In genomic region chr4:88567591-88567990, GRCh38 we compare ENCODE assay signal across 27 cellular contexts.
"Had no signal": no experiment of that assay in that cellular context is flagged by ENCODE, and none has a peak within 500 bp of the region (broad histone marks: within the 10 kb centered on the region; RNA-seq: fewer than 3 reads in every experiment).

No MANE protein-coding gene starts in this region.

- H3K4me3 Mint-ChIP-seq: effector memory CD8-positive, alpha-beta T cell; naive thymus-derived CD4-positive, alpha-beta T cell; nephron; neural progenitor cell; stimulated activated naive CD8-positive, alpha-beta T cell treated with anti-CD3 and anti-CD28 coated beads, Interleukin-15, amount 100 ng/mL, for 72 hours had no signal

- H3K27me3 Mint-ChIP-seq: progenitor cell of endocrine pancreas had no signal

- ATAC-seq: effector memory CD8-positive, alpha-beta T cell; heart right ventricle; left cardiac atrium; left lung; naive thymus-derived CD4-positive, alpha-beta T cell; sciatic nerve; stimulated activated naive CD8-positive, alpha-beta T cell treated with anti-CD3 and anti-CD28 coated beads, Interleukin-15, amount 100 ng/mL, for 72 hours; upper lobe of right lung had no signal

- H3K9me3 Mint-ChIP-seq: effector memory CD8-positive, alpha-beta T cell; nephron; neural progenitor cell had no signal

- H3K36me3 Mint-ChIP-seq: neural progenitor cell had no signal

- H3K27ac Mint-ChIP-seq: effector memory CD8-positive, alpha-beta T cell; neural progenitor cell; progenitor cell of endocrine pancreas; stimulated activated naive CD8-positive, alpha-beta T cell treated with anti-CD3 and anti-CD28 coated beads, Interleukin-15, amount 100 ng/mL, for 72 hours had no signal

- DNase-seq: cortex of kidney; effector memory CD8-positive, alpha-beta T cell; foreskin melanocyte; glutamatergic neuron; heart right ventricle; hippocampal formation; left cardiac atrium; left lung; mesenchymal stem cell; midbrain; naive thymus-derived CD4-positive, alpha-beta T cell; stimulated activated CD4-positive, alpha-beta T cell treated with anti-CD3 and anti-CD28 coated beads, Interleukin-12 subunit alpha, Interleukin-12 subunit beta, amount 100 ng/mL, for 4 hours; stimulated activated CD4-positive, alpha-beta T cell treated with anti-CD3 and anti-CD28 coated beads, Interleukin-1b, Interleukin-23, amount 100 ng/mL, for 48 hours; stimulated activated CD4-positive, alpha-beta T cell treated with anti-CD3 and anti-CD28 coated beads, Interleukin-4, amount 100 ng/mL, for 1 hour; stimulated activated CD8-positive, alpha-beta memory T cell treated with anti-CD3 and anti-CD28 coated beads, Interleukin-4, amount 100 ng/mL, for 48 hours; stimulated activated naive CD4-positive, alpha-beta T cell; stimulated activated naive CD8-positive, alpha-beta T cell treated with anti-CD3 and anti-CD28 coated beads, Interleukin-15, amount 100 ng/mL, for 72 hours; transverse colon; upper lobe of right lung; uterus had no signal

- H3K4me3 ChIP-seq: heart right ventricle, left lung, neural progenitor cell, right atrium auricular region, smooth muscle cell, suprapubic skin, transverse colon, upper lobe of right lung, uterus had no signal

- H3K4me1 Mint-ChIP-seq: neural progenitor cell had no signal
